28 cellular contexts compared by ENCODE assay signal in the genomic region with DNA sequence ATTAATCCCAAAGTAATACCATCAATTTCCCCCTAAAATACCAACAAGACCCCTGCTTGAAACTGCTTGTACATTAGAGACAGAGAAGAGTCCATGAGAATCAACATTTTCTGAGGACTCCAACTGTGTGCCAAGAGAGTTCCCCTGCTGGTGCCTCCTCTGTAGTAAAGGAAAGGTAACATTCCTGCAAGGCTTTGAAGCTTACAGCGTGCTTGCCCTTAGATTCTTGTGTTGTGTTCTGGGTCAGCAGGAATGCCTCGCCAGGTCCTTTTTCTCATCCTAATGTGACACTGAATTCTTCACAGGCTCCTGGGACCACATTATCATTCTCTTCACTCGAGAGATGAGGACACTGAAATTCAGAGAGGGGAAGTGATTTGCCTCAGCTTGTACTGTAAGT. TPM values are rescaled to one million over a fixed set of nuclear protein-coding genes. Genes with fewer than 3 reads are reported as not detected.
DNase-seq lines count a peak whose midpoint lies in the region; ATAC-seq, FAIRE-seq and TF ChIP-seq lines count a peak whose summit lies in the region.
"Had no signal": no experiment of that assay in that cellular context is flagged by ENCODE, and none has a peak within 500 bp of the region (broad histone marks: within the 10 kb centered on the region; RNA-seq: fewer than 3 reads in every experiment).

No MANE protein-coding gene starts in this region.

- H3K4me1 Mint-ChIP-seq in astrocyte (ENCODE audit: low read depth, unreplicated experiment): no peaks in the 10 kb centered on the region

- no peak overlapping the region for H3K4ac ChIP-seq in trophoblast cell (ENCODE audit: low read depth, low read length)

- H2BK12ac ChIP-seq in trophoblast cell (ENCODE audit: low read length): no peak overlapping the region

- no peak overlapping the region for H3K23ac ChIP-seq in trophoblast cell (ENCODE audit: low read length)

- H3K4me2 ChIP-seq in astrocyte (ENCODE audit: low read length) (no peak overlapping the region), trophoblast cell (ENCODE audit: low read length) (no peak overlapping the region)
- H3K4me2 ChIP-seq: BLaER1, PC-9 had no signal

- H3K9me3 ChIP-seq in astrocyte (ENCODE audit: insufficient read depth, low read depth, low read length) (no peaks in the 10 kb centered on the region), trophoblast cell (ENCODE audit: insufficient read depth, low read depth, low read length) (no peaks in the 10 kb centered on the region)
- H3K9me3 ChIP-seq: BLaER1 had no signal

- TF ChIP-seq CTCF in astrocyte (IDR thresholded peaks at IDR 0.05; ENCODE audit: insufficient read depth, low read depth, low read length): no peak

- H3K79me1 ChIP-seq in trophoblast cell (ENCODE audit: low read length): no peaks in the 10 kb centered on the region

- no peak overlapping the region for H4K91ac ChIP-seq in trophoblast cell (ENCODE audit: low read depth, low read length)

- no CpG with 5 or more reads among the region's 3 CpGs for WGBS in trophoblast cell (ENCODE audit: extremely low coverage, insufficient coverage, insufficient read length)

- no peaks in the 10 kb centered on the region for H4K20me1 ChIP-seq in astrocyte (ENCODE audit: insufficient read depth, low read length)
- H4K20me1 ChIP-seq: BLaER1 had no signal

- H3K9me3 Mint-ChIP-seq in astrocyte (ENCODE audit: unreplicated experiment): peaks cover 3% of the 10 kb centered on the region
- H3K9me3 Mint-ChIP-seq: CD4-positive, alpha-beta T cell had no signal

- no peaks in the 10 kb centered on the region for H3K4me1 ChIP-seq in astrocyte (ENCODE audit: insufficient read depth, low read length)
- H3K4me1 ChIP-seq in trophoblast cell (ENCODE audit: control insufficient read depth in 1 of 2, insufficient read depth in 2 of 2, low read length in 2 of 2): no peaks in the 10 kb centered on the region

- no peaks in the 10 kb centered on the region for H3K27me3 Mint-ChIP-seq in astrocyte (ENCODE audit: low read depth, unreplicated experiment)
- H3K27me3 Mint-ChIP-seq: CD4-positive, alpha-beta T cell had no signal

- H2BK120ac ChIP-seq in trophoblast cell (ENCODE audit: insufficient read depth, low read length, poor library complexity): no peak overlapping the region

- DNase-seq in ELF-1 (ENCODE audit: low read depth, low spot score) (peak; percentile 47), astrocyte (ENCODE audit: low read depth) (no peak), iPS-NIHi7 (ENCODE audit: extremely low spot score) (peak; percentile 10), trophoblast cell (peak; percentile 32 to 64), iPS-NIHi11 (ENCODE audit: low spot score) (no peak), DMS53 treated with DMSO at 0.1 percent for 48 hours (lab: John Stamatoyannopoulos, UW; ENCODE audit: unreplicated experiment) (no peak), substantia nigra (lab: John Stamatoyannopoulos, UW) (no peak)
- DNase-seq: ACHN; Calu3; CD4-positive, alpha-beta T cell; DMS153; GDM1; GOT3; KG1; NCI-H1092 treated with DMSO at 0.1 percent for 48 hours; NCI-H146; NCI-H2029; NCI-H2227 treated with DMSO at 0.1 percent for 48 hours; NCI-H510A; NCI-H748 treated with DMSO at 0.1 percent for 48 hours; PC-9; RPMI8226; SHP77 had no signal

- no peak overlapping the region for H3K9ac ChIP-seq in astrocyte (ENCODE audit: low read length)
- H3K9ac ChIP-seq in trophoblast cell (ENCODE audit: low read length): no peak overlapping the region
- H3K9ac ChIP-seq: BLaER1 had no signal

- H3K4me3 Mint-ChIP-seq in astrocyte (ENCODE audit: unreplicated experiment): no peak overlapping the region
- H3K4me3 Mint-ChIP-seq: CD4-positive, alpha-beta T cell had no signal

- no peak overlapping the region for H3K18ac ChIP-seq in trophoblast cell (ENCODE audit: low read length)

- peaks cover 12% of the 10 kb centered on the region for H3K36me3 Mint-ChIP-seq in astrocyte (ENCODE audit: low read depth, unreplicated experiment)

- H3K36me3 ChIP-seq in astrocyte (ENCODE audit: insufficient read depth, low read length) (no peaks in the 10 kb centered on the region), trophoblast cell (ENCODE audit: control insufficient read depth in 1 of 2, insufficient read depth in 2 of 2, low read length in 2 of 2) (peaks cover 3 to 7% of the 10 kb centered on the region in 2 experiments)
- H3K36me3 ChIP-seq: BLaER1 had no signal

- H3K4me3 ChIP-seq in astrocyte (ENCODE audit: insufficient read depth, low read depth, low read length) (no peak overlapping the region), trophoblast cell (ENCODE audit: low read depth, low read length) (no peak overlapping the region)
- H3K4me3 ChIP-seq: BLaER1, PC-9 had no signal

- no peak overlapping the region for H2BK5ac ChIP-seq in trophoblast cell (ENCODE audit: low read depth, low read length, poor library complexity)

- no peak overlapping the region for H3K27ac Mint-ChIP-seq in astrocyte (ENCODE audit: unreplicated experiment)
- H3K27ac Mint-ChIP-seq: CD4-positive, alpha-beta T cell had no signal

- H3K27ac ChIP-seq in astrocyte (ENCODE audit: low read depth, low read length) (no peak overlapping the region), trophoblast cell (ENCODE audit: low read depth, low read length) (no peak overlapping the region), substantia nigra (ENCODE audit: low read depth, low read length, poor library complexity, severe bottlenecking) (no peak overlapping the region)
- H3K27ac ChIP-seq: 22Rv1, BLaER1, PC-9 had no signal

- no peak overlapping the region for H3K14ac ChIP-seq in trophoblast cell (ENCODE audit: low read length)

- H2AFZ ChIP-seq in astrocyte (ENCODE audit: low read depth, low read length) (no peak overlapping the region), trophoblast cell (ENCODE audit: insufficient read depth, low read length, poor library complexity) (no peak overlapping the region)
- H2AFZ ChIP-seq: PC-9 had no signal

- H4K8ac ChIP-seq in trophoblast cell (ENCODE audit: low read depth, low read length): no peak overlapping the region

- peak; percentile 54 for FAIRE-seq in astrocyte (lab: Jason Lieb, UNC)
- FAIRE-seq: GM18507 had no signal

- ATAC-seq in HG03460 (IDR thresholded peaks at IDR 0.05; ENCODE audit: unreplicated experiment): no peak

- H3K79me2 ChIP-seq in astrocyte (ENCODE audit: insufficient read depth, low read length): no peaks in the 10 kb centered on the region
- H3K79me2 ChIP-seq in trophoblast cell (ENCODE audit: control insufficient read depth, insufficient read depth, low read length, poor library complexity): no peaks in the 10 kb centered on the region

- H4K12ac ChIP-seq in trophoblast cell (ENCODE audit: low read depth, low read length): no peak overlapping the region

- no peak overlapping the region for H2AK5ac ChIP-seq in trophoblast cell (ENCODE audit: low read length)

- H3K27me3 ChIP-seq in astrocyte (ENCODE audit: insufficient read depth, low read length): no peaks in the 10 kb centered on the region
- no peaks in the 10 kb centered on the region for H3K27me3 ChIP-seq in trophoblast cell (ENCODE audit: insufficient read depth, low read length)
- H3K27me3 ChIP-seq: BLaER1 had no signal

RNA-seq across cellular contexts. Expression of a gene that starts 9.7 kb away (rescaled TPM):
- 36.4 and 42.4 TPM in 2 replicates for total RNA-seq in astrocyte
- 27.3 and 27.4 TPM in 2 replicates for polyA plus RNA-seq in trophoblast cell (2013)

RNA-seq across cellular contexts. Expression of a gene that starts 18.6 kb away (rescaled TPM):
- not detected in 2 replicates for total RNA-seq in astrocyte
- polyA plus RNA-seq in trophoblast cell (2013): not detected in 2 replicates
- total RNA-seq: Calu3; CD4-positive, alpha-beta T cell; Daoy; PC-9 had no signal

Comparison
In these comparisons a context has a peak if more than half of its experiments do, and no peak if none do; other contexts are left out.
1. DNase-seq: peak in ELF-1 (single experiment), iPS-NIHi7 (single experiment) and trophoblast cell (2 of 2); none in astrocyte (single experiment), iPS-NIHi11 (single experiment), DMS53 treated with DMSO at 0.1 percent for 48 hours (single experiment) and substantia nigra (0 of 49).